ENCODE assay signal across 1 cellular context in the genomic region with DNA sequence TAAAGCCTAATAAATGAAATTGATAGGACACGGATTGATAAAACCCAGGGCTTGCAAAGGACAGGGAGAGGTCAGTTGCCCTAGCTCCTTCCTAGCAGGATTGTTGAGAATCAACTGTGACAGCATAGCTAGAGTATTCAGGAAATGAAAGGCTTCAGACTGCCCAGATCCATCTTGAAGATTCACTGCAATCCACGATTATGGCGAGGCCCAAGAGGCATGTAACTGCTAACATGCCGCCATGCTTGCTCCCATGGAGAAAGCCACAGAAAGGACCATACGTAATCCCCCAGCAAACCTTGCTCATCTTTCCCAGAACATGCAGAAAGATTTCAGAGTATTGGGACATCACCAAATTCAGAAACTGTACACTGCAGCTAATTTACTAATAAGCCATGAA.
TF ChIP-seq lines count a peak whose summit lies in the region.

No MANE protein-coding gene starts in this region.

TF ChIP-seq in HCT116, 20 proteins besides CTCF, POLR2A, EP300 and RAD21 (continued from another document):
- TF ChIP-seq, protein P1, sequence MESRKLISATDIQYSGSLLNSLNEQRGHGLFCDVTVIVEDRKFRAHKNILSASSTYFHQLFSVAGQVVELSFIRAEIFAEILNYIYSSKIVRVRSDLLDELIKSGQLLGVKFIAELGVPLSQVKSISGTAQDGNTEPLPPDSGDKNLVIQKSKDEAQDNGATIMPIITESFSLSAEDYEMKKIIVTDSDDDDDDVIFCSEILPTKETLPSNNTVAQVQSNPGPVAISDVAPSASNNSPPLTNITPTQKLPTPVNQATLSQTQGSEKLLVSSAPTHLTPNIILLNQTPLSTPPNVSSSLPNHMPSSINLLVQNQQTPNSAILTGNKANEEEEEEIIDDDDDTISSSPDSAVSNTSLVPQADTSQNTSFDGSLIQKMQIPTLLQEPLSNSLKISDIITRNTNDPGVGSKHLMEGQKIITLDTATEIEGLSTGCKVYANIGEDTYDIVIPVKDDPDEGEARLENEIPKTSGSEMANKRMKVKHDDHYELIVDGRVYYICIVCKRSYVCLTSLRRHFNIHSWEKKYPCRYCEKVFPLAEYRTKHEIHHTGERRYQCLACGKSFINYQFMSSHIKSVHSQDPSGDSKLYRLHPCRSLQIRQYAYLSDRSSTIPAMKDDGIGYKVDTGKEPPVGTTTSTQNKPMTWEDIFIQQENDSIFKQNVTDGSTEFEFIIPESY (IDR thresholded peaks at IDR 0.05; ENCODE audit: extremely low read depth, insufficient replicate concordance, low read length) = no peak
- no peak for TF ChIP-seq SP1 (IDR thresholded peaks at IDR 0.05; ENCODE audit: low read depth)
- no peak for TF ChIP-seq SIN3A (IDR thresholded peaks at IDR 0.05; ENCODE audit: low read depth)
- no peak for TF ChIP-seq YY1 (IDR thresholded peaks at IDR 0.05; ENCODE audit: extremely low read depth, insufficient replicate concordance, low read depth, low read length)
- TF ChIP-seq ELF1 (IDR thresholded peaks at IDR 0.05; ENCODE audit: borderline replicate concordance, low read depth) = no peak
- TF ChIP-seq, protein P2, sequence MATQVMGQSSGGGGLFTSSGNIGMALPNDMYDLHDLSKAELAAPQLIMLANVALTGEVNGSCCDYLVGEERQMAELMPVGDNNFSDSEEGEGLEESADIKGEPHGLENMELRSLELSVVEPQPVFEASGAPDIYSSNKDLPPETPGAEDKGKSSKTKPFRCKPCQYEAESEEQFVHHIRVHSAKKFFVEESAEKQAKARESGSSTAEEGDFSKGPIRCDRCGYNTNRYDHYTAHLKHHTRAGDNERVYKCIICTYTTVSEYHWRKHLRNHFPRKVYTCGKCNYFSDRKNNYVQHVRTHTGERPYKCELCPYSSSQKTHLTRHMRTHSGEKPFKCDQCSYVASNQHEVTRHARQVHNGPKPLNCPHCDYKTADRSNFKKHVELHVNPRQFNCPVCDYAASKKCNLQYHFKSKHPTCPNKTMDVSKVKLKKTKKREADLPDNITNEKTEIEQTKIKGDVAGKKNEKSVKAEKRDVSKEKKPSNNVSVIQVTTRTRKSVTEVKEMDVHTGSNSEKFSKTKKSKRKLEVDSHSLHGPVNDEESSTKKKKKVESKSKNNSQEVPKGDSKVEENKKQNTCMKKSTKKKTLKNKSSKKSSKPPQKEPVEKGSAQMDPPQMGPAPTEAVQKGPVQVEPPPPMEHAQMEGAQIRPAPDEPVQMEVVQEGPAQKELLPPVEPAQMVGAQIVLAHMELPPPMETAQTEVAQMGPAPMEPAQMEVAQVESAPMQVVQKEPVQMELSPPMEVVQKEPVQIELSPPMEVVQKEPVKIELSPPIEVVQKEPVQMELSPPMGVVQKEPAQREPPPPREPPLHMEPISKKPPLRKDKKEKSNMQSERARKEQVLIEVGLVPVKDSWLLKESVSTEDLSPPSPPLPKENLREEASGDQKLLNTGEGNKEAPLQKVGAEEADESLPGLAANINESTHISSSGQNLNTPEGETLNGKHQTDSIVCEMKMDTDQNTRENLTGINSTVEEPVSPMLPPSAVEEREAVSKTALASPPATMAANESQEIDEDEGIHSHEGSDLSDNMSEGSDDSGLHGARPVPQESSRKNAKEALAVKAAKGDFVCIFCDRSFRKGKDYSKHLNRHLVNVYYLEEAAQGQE (IDR thresholded peaks at IDR 0.05; ENCODE audit: low read depth) = no peak
- no peak for TF ChIP-seq EZH2phosphoT487 (IDR thresholded peaks at IDR 0.05; ENCODE audit: borderline replicate concordance)
- TF ChIP-seq POLR2AphosphoS5 (IDR thresholded peaks at IDR 0.05; ENCODE audit: low read depth, low read length) = no peak
